In the genomic region with DNA sequence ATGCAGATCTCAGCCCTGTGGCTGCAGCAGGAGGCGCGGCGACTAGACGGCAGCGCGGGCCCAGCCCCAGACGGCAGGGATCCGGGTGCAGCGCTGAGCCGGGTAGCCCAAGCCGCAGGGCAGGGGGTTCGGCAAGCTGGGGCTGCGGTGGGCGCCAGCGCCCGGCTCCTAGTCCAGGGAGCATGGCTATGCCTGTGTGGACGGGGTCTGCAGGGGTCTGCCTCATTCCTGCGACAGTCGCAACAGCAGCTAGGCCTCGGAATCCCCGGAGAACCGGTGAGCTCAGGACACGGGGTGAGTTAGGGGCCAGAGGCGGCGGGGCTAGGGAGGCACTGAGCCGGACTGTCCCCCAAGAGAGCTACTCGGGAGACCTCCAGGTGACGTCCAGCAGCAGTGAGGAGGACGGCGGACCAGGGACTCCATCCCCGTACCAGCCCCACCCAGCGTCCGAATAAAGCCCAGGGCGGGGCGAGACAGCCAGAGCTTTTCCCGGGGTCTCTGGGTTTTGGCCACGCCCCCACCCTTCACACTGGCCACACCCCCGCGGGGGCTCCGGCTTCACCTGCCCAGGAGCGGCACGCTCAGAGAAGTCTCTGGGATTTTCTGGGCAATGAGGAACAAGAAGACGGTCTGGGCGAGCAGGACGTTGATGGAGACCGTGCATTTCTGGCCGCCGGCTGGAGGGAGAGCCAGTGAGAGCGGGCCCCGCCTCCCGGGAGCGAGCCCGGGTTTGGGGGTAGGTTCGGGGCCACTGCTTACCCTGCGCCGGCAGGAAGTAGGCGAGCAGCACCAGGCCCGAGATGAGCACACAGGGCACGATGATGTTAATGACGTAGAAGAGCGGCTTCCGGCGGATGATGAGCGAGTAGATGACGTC, we compare ENCODE assay signal across 8 cellular contexts.
DNase-seq lines count a peak whose midpoint lies in the region; ATAC-seq lines count a peak whose summit lies in the region.

No MANE protein-coding gene starts in this region.

- WGBS in iPS DF 6.9 (ENCODE audit: insufficient coverage, insufficient read length): no CpG with 5 or more reads among the region's 65 CpGs

- no peak for ATAC-seq in GM18909 (IDR thresholded peaks at IDR 0.05; ENCODE audit: poor library complexity, unreplicated experiment)

- H3K4me3 ChIP-seq in HUES48 (ENCODE audit: low read depth, low read length) (peak overlapping the region; percentile 65; the same call in 1 of the 2 replicates), iPS DF 6.9 (ENCODE audit: low read length) (peak overlapping the region; percentile 7; the same call in 1 of the 2 replicates)

- H3K27me3 ChIP-seq in HUES48 (ENCODE audit: control insufficient read depth, insufficient read depth, low read length) (no peaks in the 10 kb centered on the region), iPS DF 6.9 (ENCODE audit: control insufficient read depth, insufficient read depth, low read length) (no peaks in the 10 kb centered on the region)

- H3K36me3 ChIP-seq in HUES48 (ENCODE audit: control insufficient read depth, insufficient read depth, low read length): peaks cover 18% of the 10 kb centered on the region
- H3K36me3 ChIP-seq in iPS DF 6.9 (ENCODE audit: control insufficient read depth, insufficient read depth, low read length): 0 out of 2 replicates have a peak, but pooled peaks cover 3% of the 10 kb centered on the region

- H3K9ac ChIP-seq in HUES48 (ENCODE audit: low read depth, low read length): no peak overlapping the region

- peaks cover 7% of the 10 kb centered on the region for H3K4me1 ChIP-seq in HUES48 (ENCODE audit: control insufficient read depth, insufficient read depth, low read length)
- H3K4me1 ChIP-seq in iPS DF 6.9 (ENCODE audit: control insufficient read depth, insufficient read depth, low read length): 0 out of 2 replicates have a peak, but pooled peaks cover 3% of the 10 kb centered on the region

- DNase-seq in activated gamma-delta T cell treated with Interleukin-2 at 50 U/mL for 16 hours (peak; percentile 48), iPS DF 6.9 (ENCODE audit: low read depth, low spot score) (no peak), NCI-H345 (lab: John Stamatoyannopoulos, UW) (no peak), DMS153 (lab: John Stamatoyannopoulos, UW) (no peak), NCI-H1092 (lab: John Stamatoyannopoulos, UW) (no peak)
- DNase-seq in stimulated activated CD8-positive, alpha-beta memory T cell treated with anti-CD3 and anti-CD28 coated beads, Interleukin-12 subunit alpha, Interleukin-12 subunit beta, amount 100 ng/mL, for 4 hours (ENCODE audit: low read depth): peak; percentile 25

- H3K9me3 ChIP-seq in HUES48 (ENCODE audit: control insufficient read depth, insufficient read depth, low read length) (no peaks in the 10 kb centered on the region), iPS DF 6.9 (ENCODE audit: control insufficient read depth, insufficient read depth, low read length) (no peaks in the 10 kb centered on the region)

- H3K27ac ChIP-seq in HUES48 (ENCODE audit: low read depth, low read length) (no peak overlapping the region), iPS DF 6.9 (ENCODE audit: low read length) (no peak overlapping the region)

Comparison
In these comparisons a context has a peak if more than half of its experiments do, and no peak if none do; other contexts are left out.
1. DNase-seq: peak in activated gamma-delta T cell treated with Interleukin-2 at 50 U/mL for 16 hours (single experiment) and stimulated activated CD8-positive, alpha-beta memory T cell treated with anti-CD3 and anti-CD28 coated beads, Interleukin-12 subunit alpha, Interleukin-12 subunit beta, amount 100 ng/mL, for 4 hours (single experiment); none in iPS DF 6.9 (single experiment), NCI-H345 (single experiment), DMS153 (single experiment) and NCI-H1092 (single experiment).